Comparison of ENCODE assay signal across 8 cellular contexts in the genomic region with DNA sequence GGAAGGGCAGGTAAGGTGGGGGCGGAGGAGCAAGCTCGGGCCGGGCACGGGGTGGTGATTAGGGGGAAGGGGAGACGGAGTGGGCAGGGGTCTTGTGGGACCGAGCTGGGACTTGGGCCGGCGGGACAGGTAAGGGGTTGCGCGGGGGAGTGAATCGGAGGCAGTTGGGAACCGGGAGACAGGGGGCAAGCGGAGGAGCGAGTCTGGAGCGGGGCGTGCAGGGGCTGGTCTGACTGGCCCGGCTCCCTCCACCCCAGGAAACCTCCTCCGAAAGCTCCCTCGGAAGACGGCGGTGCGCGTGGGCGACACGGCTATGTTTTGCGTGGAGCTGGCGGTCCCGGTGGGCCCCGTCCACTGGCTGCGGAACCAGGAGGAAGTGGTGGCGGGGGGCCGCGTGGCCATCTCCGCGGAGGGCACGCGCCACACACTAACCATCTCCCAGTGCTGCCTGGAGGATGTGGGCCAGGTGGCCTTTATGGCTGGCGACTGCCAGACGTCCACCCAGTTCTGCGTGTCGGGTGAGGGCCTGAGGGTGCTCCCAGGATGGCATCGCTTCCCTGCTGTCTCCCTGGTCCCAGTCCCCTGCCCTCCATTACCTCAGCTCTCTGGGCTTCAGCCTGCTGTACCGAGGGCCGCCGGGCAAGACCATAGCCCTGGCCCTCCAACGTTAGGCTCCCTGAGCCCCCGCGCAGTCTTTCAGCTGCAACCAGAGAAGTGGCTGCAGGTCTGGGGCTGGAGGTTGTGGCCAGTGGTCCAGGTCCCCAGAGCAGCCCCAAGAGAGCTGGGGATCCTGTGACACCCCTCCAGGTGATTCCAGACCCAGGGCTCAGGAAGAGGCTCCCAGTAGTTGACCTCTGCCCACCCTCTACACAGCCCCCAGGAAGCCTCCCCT. TPM values are rescaled to one million over a fixed set of nuclear protein-coding genes. Genes with fewer than 3 reads are reported as not detected.
DNase-seq lines count a peak whose midpoint lies in the region; ATAC-seq and TF ChIP-seq lines count a peak whose summit lies in the region.

No MANE protein-coding gene starts in this region.

- H3K4me3 ChIP-seq in GM06990 (replicated peaks; ENCODE audit: low read depth, low read length): peak overlapping the region; percentile 52
- H3K4me3 ChIP-seq in skeletal muscle satellite cell (ENCODE audit: low read length): no peak overlapping the region

- H3K27me3 Mint-ChIP-seq in T-helper 17 cell: no peaks in the 10 kb centered on the region

- peaks cover 5% of the 10 kb centered on the region for H3K4me1 Mint-ChIP-seq in T-helper 17 cell

- H3K9ac ChIP-seq in skeletal muscle satellite cell (ENCODE audit: low read depth, low read length): no peak overlapping the region

- peak overlapping the region; percentile 92 for H3K4me3 Mint-ChIP-seq in T-helper 17 cell

- DNase-seq in GM06990 (ENCODE audit: extremely low read depth, insufficient read length): no peak
- no peak for DNase-seq in T-helper 17 cell
- DNase-seq in foreskin keratinocyte: no peak
- DNase-seq in G401 (ENCODE audit: low spot score): no peak

- no peak for TF ChIP-seq POLR2A in GM18505 (IDR thresholded peaks at IDR 0.05; ENCODE audit: borderline replicate concordance, extremely low read depth, insufficient read depth, insufficient read length)

- H3K4me1 ChIP-seq in foreskin keratinocyte (no peaks in the 10 kb centered on the region), skeletal muscle satellite cell (ENCODE audit: control insufficient read depth, insufficient read depth, low read length) (peaks cover 6% of the 10 kb centered on the region)

- H3K9me3 ChIP-seq in T-helper 17 cell (ENCODE audit: control insufficient read depth, low read length, poor library complexity, severe bottlenecking) (no peaks in the 10 kb centered on the region), skeletal muscle satellite cell (replicated peaks; ENCODE audit: low read length) (no peaks in the 10 kb centered on the region)

- no peak for ATAC-seq in T-helper 17 cell
- ATAC-seq in foreskin keratinocyte: peak; percentile 4
- no peak for ATAC-seq in GM18505 (IDR thresholded peaks at IDR 0.05; ENCODE audit: unreplicated experiment)
- no peak for ATAC-seq in GM21390 (IDR thresholded peaks at IDR 0.05; ENCODE audit: unreplicated experiment)
- ATAC-seq in HG03378 (IDR thresholded peaks at IDR 0.05; ENCODE audit: unreplicated experiment): no peak

- H3K27ac Mint-ChIP-seq in T-helper 17 cell: no peak overlapping the region

- peak overlapping the region; percentile 62 for H3K4me2 ChIP-seq in skeletal muscle satellite cell (ENCODE audit: low read length)

- H3K36me3 Mint-ChIP-seq in T-helper 17 cell (ENCODE audit: low read depth): peaks cover 3% of the 10 kb centered on the region

- TF ChIP-seq CTCF in GM06990 (IDR thresholded peaks at IDR 0.05; ENCODE audit: insufficient read depth, low read length, poor library complexity, severe bottlenecking): no peak
- TF ChIP-seq CTCF in foreskin keratinocyte (conservative IDR thresholded peaks at IDR 0.05): no peak

- no peak overlapping the region for H3K27ac ChIP-seq in foreskin keratinocyte

- H3K36me3 ChIP-seq in GM06990 (ENCODE audit: control insufficient read depth, insufficient read depth, low read length) (no peaks in the 10 kb centered on the region), skeletal muscle satellite cell (ENCODE audit: insufficient read depth, low read length) (no peaks in the 10 kb centered on the region)

- in situ Hi-C loops in G401 (cut with HindIII; ENCODE audit: low sequenced_read_pairs): no loop called here

- H3K27me3 ChIP-seq in GM06990 (replicated peaks; ENCODE audit: control insufficient read depth, insufficient read depth, low read length): no peaks in the 10 kb centered on the region; the same call in 1 of the 2 replicates
- H3K27me3 ChIP-seq in foreskin keratinocyte: no peaks in the 10 kb centered on the region
- no peaks in the 10 kb centered on the region for H3K27me3 ChIP-seq in skeletal muscle satellite cell (ENCODE audit: control insufficient read depth, insufficient read depth, low read length)

RNA-seq across cellular contexts. Expression of a gene that starts 6.3 kb away (rescaled TPM):
- 10 to 100 TPM; 23.1 to 34.2 TPM for total RNA-seq in T-helper 17 cell
- total RNA-seq in foreskin keratinocyte: 6.4 and 6.6 TPM in 2 replicates
- 3.6 TPM in 2 replicates for polyA plus RNA-seq in foreskin keratinocyte
- 2.0 and 3.1 TPM in 2 replicates for total RNA-seq in skeletal muscle satellite cell (2012; rRNA removed)
- total RNA-seq in G401 (2014; rRNA removed; shearing (Covaris generic)): 7.3 and 7.7 TPM in 2 replicates

RNA-seq across cellular contexts. Expression of a gene that starts 48.6 kb away (rescaled TPM):
- total RNA-seq in T-helper 17 cell (10 to 100 TPM; 16.3 to 18.2 TPM), foreskin keratinocyte (5.1 and 7.4 TPM in 2 replicates)
- polyA plus RNA-seq in foreskin keratinocyte: 4.8 and 6.5 TPM in 2 replicates
- 5.8 and 6.6 TPM in 2 replicates for total RNA-seq in skeletal muscle satellite cell (2012; rRNA removed)
- total RNA-seq in G401 (2014; rRNA removed; shearing (Covaris generic)): 9.7 and 19.0 TPM in 2 replicates
